Comparison of ENCODE assay signal across 21 cellular contexts in genomic region chr16:85138825-85139627, GRCh38. TPM values are rescaled to one million over a fixed set of nuclear protein-coding genes. Genes with fewer than 3 reads are reported as not detected.
DNase-seq lines count a peak whose midpoint lies in the region; ATAC-seq and TF ChIP-seq lines count a peak whose summit lies in the region.
"Had no signal": no experiment of that assay in that cellular context is flagged by ENCODE, and none has a peak within 500 bp of the region (broad histone marks: within the 10 kb centered on the region; RNA-seq: fewer than 3 reads in every experiment).

No MANE protein-coding gene starts in this region.

- H3K27me3 ChIP-seq in Caco-2 (replicated peaks; ENCODE audit: control insufficient read depth, insufficient read depth, low read length), result no peaks in the 10 kb centered on the region
- H3K27me3 ChIP-seq: breast epithelium, gastroesophageal sphincter, vagina had no signal

- no TSS peak for BruUV-seq in Caco-2 (replicated peaks; lab: Mats Ljungman, UMichigan)

- no peaks in the 10 kb centered on the region for H3K27me3 Mint-ChIP-seq in Caco-2 (ENCODE audit: insufficient read depth, unreplicated experiment)
- peaks cover 27% of the 10 kb centered on the region for H3K27me3 Mint-ChIP-seq in dendritic cell treated with granulocyte-macrophage colony-stimulating factor and Interleukin-4, amounts not matched to agents 40 ng/mL and 50 ng/mL, for 4 days
- peaks cover 36% of the 10 kb centered on the region for H3K27me3 Mint-ChIP-seq in activated CD4-positive, alpha-beta memory T cell treated with anti-CD3 and anti-CD28 coated beads for 36 hours

- intact Hi-C loops in Caco-2 (cut with micrococcal nuclease; ENCODE audit: unreplicated experiment), result no loop called here
- intact Hi-C loops in dendritic cell treated with granulocyte-macrophage colony-stimulating factor and Interleukin-4, amounts not matched to agents 40 ng/mL and 50 ng/mL, for 4 days (cut with micrococcal nuclease), result no loop called here
- intact Hi-C loops in activated CD4-positive, alpha-beta memory T cell treated with anti-CD3 and anti-CD28 coated beads for 36 hours (cut with micrococcal nuclease), result no loop called here

- POLR2A ChIA-PET in Caco-2 (lab: Charles Lee), result no interaction called here
- POLR2A ChIA-PET in activated CD4-positive, alpha-beta memory T cell treated with anti-CD3 and anti-CD28 coated beads for 36 hours (lab: Charles Lee), result no interaction called here

- H3K4me3 Mint-ChIP-seq in Caco-2 (ENCODE audit: unreplicated experiment), result peak overlapping the region; percentile 67
- no peak overlapping the region for H3K4me3 Mint-ChIP-seq in dendritic cell treated with granulocyte-macrophage colony-stimulating factor and Interleukin-4, amounts not matched to agents 40 ng/mL and 50 ng/mL, for 4 days
- H3K4me3 Mint-ChIP-seq in activated CD4-positive, alpha-beta memory T cell treated with anti-CD3 and anti-CD28 coated beads for 36 hours, result no peak overlapping the region
- H3K4me3 Mint-ChIP-seq: activated CD4-positive, alpha-beta memory T cell treated with anti-CD3 and anti-CD28 coated beads, Interleukin-2, amount 10 ng/mL, durations not matched to agents 7 days and 5 days; activated naive CD8-positive, alpha-beta T cell; activated T-cell treated with anti-CD3 and anti-CD28 coated beads, Interleukin-2, amount 50 U/mL, for 72 hours; CD8-positive, alpha-beta memory T cell had no signal

- H3K9me3 Mint-ChIP-seq in Caco-2 (ENCODE audit: unreplicated experiment), result no peaks in the 10 kb centered on the region
- H3K9me3 Mint-ChIP-seq in dendritic cell treated with granulocyte-macrophage colony-stimulating factor and Interleukin-4, amounts not matched to agents 40 ng/mL and 50 ng/mL, for 4 days, result no peaks in the 10 kb centered on the region
- H3K9me3 Mint-ChIP-seq in activated CD4-positive, alpha-beta memory T cell treated with anti-CD3 and anti-CD28 coated beads for 36 hours, result no peaks in the 10 kb centered on the region
- H3K9me3 Mint-ChIP-seq: activated CD4-positive, alpha-beta memory T cell treated with anti-CD3 and anti-CD28 coated beads, Interleukin-2, amount 10 ng/mL, durations not matched to agents 7 days and 5 days; activated T-cell treated with anti-CD3 and anti-CD28 coated beads, Interleukin-2, amount 50 U/mL, for 72 hours; CD8-positive, alpha-beta memory T cell had no signal

- CTCF ChIA-PET in Caco-2 (lab: Charles Lee), result interaction anchor here (0.5 to 1.5 kb wide), 3 partner anchors 11 to 62 kb away, joined by 4 to 6 read pairs (median 6); no protein-coding TSS in a partner anchor
- CTCF ChIA-PET in activated CD4-positive, alpha-beta memory T cell treated with anti-CD3 and anti-CD28 coated beads for 36 hours (lab: Charles Lee), result no interaction called here

- no peaks in the 10 kb centered on the region for H3K9me3 ChIP-seq in Caco-2
- H3K9me3 ChIP-seq: breast epithelium, gastroesophageal sphincter, mucosa of descending colon, vagina had no signal

- H3K4me1 ChIP-seq in Caco-2, result peaks cover 13% of the 10 kb centered on the region
- H3K4me1 ChIP-seq: breast epithelium had no signal

- no peak for ATAC-seq in GM21526 (IDR thresholded peaks at IDR 0.05; ENCODE audit: low FRiP score, unreplicated experiment)
- no peak for ATAC-seq in GM18511 (IDR thresholded peaks at IDR 0.05; ENCODE audit: unreplicated experiment)
- ATAC-seq in HG02884 (IDR thresholded peaks at IDR 0.05; ENCODE audit: unreplicated experiment), result no peak
- ATAC-seq: activated T-cell treated with anti-CD3 and anti-CD28 coated beads, Interleukin-2, amount 50 U/mL, for 72 hours; gastroesophageal sphincter; mucosa of descending colon had no signal

- no peaks in the 10 kb centered on the region for H3K36me3 ChIP-seq in Caco-2 (ENCODE audit: control insufficient read depth, insufficient read depth, low read length)
- H3K36me3 ChIP-seq: breast epithelium, gastroesophageal sphincter, vagina had no signal

- peak overlapping the region; percentile 19 for H3K27ac Mint-ChIP-seq in Caco-2 (ENCODE audit: unreplicated experiment)
- peak overlapping the region; percentile 96 for H3K27ac Mint-ChIP-seq in dendritic cell treated with granulocyte-macrophage colony-stimulating factor and Interleukin-4, amounts not matched to agents 40 ng/mL and 50 ng/mL, for 4 days
- H3K27ac Mint-ChIP-seq in activated CD4-positive, alpha-beta memory T cell treated with anti-CD3 and anti-CD28 coated beads for 36 hours, result no peak overlapping the region
- H3K27ac Mint-ChIP-seq: activated CD4-positive, alpha-beta memory T cell treated with anti-CD3 and anti-CD28 coated beads, Interleukin-2, amount 10 ng/mL, durations not matched to agents 7 days and 5 days; activated naive CD8-positive, alpha-beta T cell; activated T-cell treated with anti-CD3 and anti-CD28 coated beads, Interleukin-2, amount 50 U/mL, for 72 hours had no signal

- no peak overlapping the region for H3K4me3 ChIP-seq in Caco-2 (ENCODE audit: low read depth, low read length)
- H3K4me3 ChIP-seq: breast epithelium, gastroesophageal sphincter, mucosa of descending colon, vagina had no signal

- no peak for TF ChIP-seq CTCF in Caco-2 (IDR thresholded peaks at IDR 0.05; ENCODE audit: insufficient read depth in 1 of 2, low read depth in 1 of 2, low read length in 1 of 2, severe bottlenecking in 1 of 2, unreplicated experiment in 1 of 2)

- DNase-seq in Caco-2 (no peak), NCI-H1105 (lab: John Stamatoyannopoulos, UW) (peak; percentile 33), NCI-H510A treated with DMSO at 0.1 percent for 48 hours (lab: John Stamatoyannopoulos, UW) (peak; percentile 86)
- no peak for DNase-seq in activated CD4-positive, alpha-beta memory T cell treated with anti-CD3 and anti-CD28 coated beads for 36 hours
- DNase-seq: activated CD4-positive, alpha-beta memory T cell treated with anti-CD3 and anti-CD28 coated beads, Interleukin-2, amount 10 ng/mL, durations not matched to agents 7 days and 5 days; activated T-cell treated with anti-CD3 and anti-CD28 coated beads, Interleukin-2, amount 50 U/mL, for 72 hours; CD8-positive, alpha-beta memory T cell; KBM-7; mucosa of descending colon; NK-92 treated with Interleukin-12 subunit alpha and Interleukin-12 subunit beta, amount 100 ng/mL, for 24 hours; occipital lobe had no signal

- H3K4me1 Mint-ChIP-seq in Caco-2 (ENCODE audit: low read depth, unreplicated experiment), result peaks cover 24% of the 10 kb centered on the region
- peaks cover 63% of the 10 kb centered on the region for H3K4me1 Mint-ChIP-seq in dendritic cell treated with granulocyte-macrophage colony-stimulating factor and Interleukin-4, amounts not matched to agents 40 ng/mL and 50 ng/mL, for 4 days (ENCODE audit: low read depth)
- H3K4me1 Mint-ChIP-seq in activated CD4-positive, alpha-beta memory T cell treated with anti-CD3 and anti-CD28 coated beads for 36 hours (ENCODE audit: low read depth), result no peaks in the 10 kb centered on the region

- peaks cover 10% of the 10 kb centered on the region for H3K36me3 Mint-ChIP-seq in Caco-2 (ENCODE audit: insufficient read depth, unreplicated experiment)
- H3K36me3 Mint-ChIP-seq in dendritic cell treated with granulocyte-macrophage colony-stimulating factor and Interleukin-4, amounts not matched to agents 40 ng/mL and 50 ng/mL, for 4 days (ENCODE audit: low read depth), result peaks cover 6% of the 10 kb centered on the region
- no peaks in the 10 kb centered on the region for H3K36me3 Mint-ChIP-seq in activated CD4-positive, alpha-beta memory T cell treated with anti-CD3 and anti-CD28 coated beads for 36 hours
- H3K36me3 Mint-ChIP-seq: activated naive CD8-positive, alpha-beta T cell; CD8-positive, alpha-beta memory T cell had no signal

RNA-seq across cellular contexts. Expression of gene CIBAR2, which starts 26.8 kb away (rescaled TPM):
- total RNA-seq in Caco-2 (2022), result not detected in 2 replicates
- not detected for total RNA-seq in activated CD4-positive, alpha-beta memory T cell treated with anti-CD3 and anti-CD28 coated beads for 36 hours
- total RNA-seq: activated CD4-positive, alpha-beta memory T cell treated with anti-CD3 and anti-CD28 coated beads, Interleukin-2, amount 10 ng/mL, durations not matched to agents 7 days and 5 days; activated T-cell treated with anti-CD3 and anti-CD28 coated beads, Interleukin-2, amount 50 U/mL, for 72 hours; breast epithelium; CD8-positive, alpha-beta memory T cell; dermis microvascular lymphatic vessel endothelial cell; epithelial cell of proximal tubule; gastroesophageal sphincter; mucosa of descending colon; occipital lobe; vagina had no signal

Comparison
In these comparisons a context has a peak if more than half of its experiments do, and no peak if none do; other contexts are left out.
1. DNase-seq: peak in NCI-H1105 (single experiment) and NCI-H510A treated with DMSO at 0.1 percent for 48 hours (single experiment); none in Caco-2 (0 of 2) and activated CD4-positive, alpha-beta memory T cell treated with anti-CD3 and anti-CD28 coated beads for 36 hours (single experiment).